In genomic region chr15:39266882-39267281, GRCh38 we compare ENCODE assay signal across 3 cellular contexts.
TF ChIP-seq lines count a peak whose summit lies in the region.

No MANE protein-coding gene starts in this region.

TF ChIP-seq in A549, 52 proteins besides CTCF, POLR2A, EP300 and RAD21 (continued from another document):
- TF ChIP-seq ATOH8 (CRISPR knock-in tag; IDR thresholded peaks at IDR 0.05; ENCODE audit: low read depth): no peak

TF ChIP-seq in SK-N-SH treated with all-trans-retinoic acid at 6 μM for 48 hours, 23 proteins besides CTCF, POLR2A, EP300 and RAD21 (continued from another document):
- no peak for TF ChIP-seq TSHZ2 (CRISPR knock-in tag; IDR thresholded peaks at IDR 0.05)
- no peak for TF ChIP-seq RARB (CRISPR knock-in tag; IDR thresholded peaks at IDR 0.05)
- TF ChIP-seq GLIS3 (CRISPR knock-in tag; IDR thresholded peaks at IDR 0.05): no peak
- no peak for TF ChIP-seq POU6F1 (CRISPR knock-in tag; IDR thresholded peaks at IDR 0.05; ENCODE audit: borderline replicate concordance, low read depth)
- peak; percentile 46; the same call in 1 of the 2 replicates for TF ChIP-seq ISL1 (CRISPR knock-in tag; IDR thresholded peaks at IDR 0.05)

TF ChIP-seq in endothelial cell of umbilical vein, 7 proteins besides CTCF, POLR2A, EP300 and RAD21 (continued from another document):
- no peak for TF ChIP-seq MAX (IDR thresholded peaks at IDR 0.05; ENCODE audit: insufficient read depth, insufficient read length)
- peak; percentile 53 for TF ChIP-seq FOS (IDR thresholded peaks at IDR 0.05; ENCODE audit: borderline replicate concordance, insufficient read depth, low read length)
- no peak for TF ChIP-seq MYC (IDR thresholded peaks at IDR 0.05; ENCODE audit: low read depth, low read length)
- no peak for TF ChIP-seq POLR2AphosphoS5 (IDR thresholded peaks at IDR 0.05; ENCODE audit: insufficient read depth, low read depth, low read length)
- TF ChIP-seq JUN (IDR thresholded peaks at IDR 0.05; ENCODE audit: borderline replicate concordance, insufficient read depth, insufficient read length, low read depth): peak; percentile 78
